16 cellular contexts compared by ENCODE assay signal in genomic region chr5:143212261-143212660, GRCh38.
DNase-seq lines count a peak whose midpoint lies in the region; ATAC-seq and TF ChIP-seq lines count a peak whose summit lies in the region.
"Had no signal": no experiment of that assay in that cellular context is flagged by ENCODE, and none has a peak within 500 bp of the region (broad histone marks: within the 10 kb centered on the region; RNA-seq: fewer than 3 reads in every experiment).

No MANE protein-coding gene starts in this region.

- no peak overlapping the region for H3K9ac ChIP-seq in BLaER1

- H4K20me1 ChIP-seq in BLaER1 = no peaks in the 10 kb centered on the region

- no peaks in the 10 kb centered on the region for H3K9me3 Mint-ChIP-seq in dendritic cell treated with granulocyte-macrophage colony-stimulating factor and Interleukin-4, amounts not matched to agents 40 ng/mL and 50 ng/mL, for 4 days
- H3K9me3 Mint-ChIP-seq in HFFc6 = no peaks in the 10 kb centered on the region
- H3K9me3 Mint-ChIP-seq: H9 had no signal

- H3K27me3 Mint-ChIP-seq in dendritic cell treated with granulocyte-macrophage colony-stimulating factor and Interleukin-4, amounts not matched to agents 40 ng/mL and 50 ng/mL, for 4 days = no peaks in the 10 kb centered on the region
- peaks cover 4% of the 10 kb centered on the region; the same call in 1 of the 2 replicates for H3K27me3 Mint-ChIP-seq in HFFc6 (ENCODE audit: insufficient read depth)
- H3K27me3 Mint-ChIP-seq: CD4-positive, CD25-positive, alpha-beta regulatory T cell had no signal

- ATAC-seq in HG03135 (IDR thresholded peaks at IDR 0.05; ENCODE audit: unreplicated experiment) (no peak), GM18519 (IDR thresholded peaks at IDR 0.05; ENCODE audit: low FRiP score, unreplicated experiment) (no peak)
- ATAC-seq: Panc1 had no signal

- H3K36me3 Mint-ChIP-seq in dendritic cell treated with granulocyte-macrophage colony-stimulating factor and Interleukin-4, amounts not matched to agents 40 ng/mL and 50 ng/mL, for 4 days (ENCODE audit: low read depth) = peaks cover 78% of the 10 kb centered on the region
- H3K36me3 Mint-ChIP-seq in HFFc6 (ENCODE audit: low read depth) = peaks cover 4% of the 10 kb centered on the region

- no peaks in the 10 kb centered on the region for H3K27me3 ChIP-seq in BLaER1

- intact Hi-C loops in dendritic cell treated with granulocyte-macrophage colony-stimulating factor and Interleukin-4, amounts not matched to agents 40 ng/mL and 50 ng/mL, for 4 days (cut with micrococcal nuclease) = no loop called here

- TF ChIP-seq CTCF in GM12865 (IDR thresholded peaks at IDR 0.05; ENCODE audit: insufficient read depth, low read depth, low read length, missing control alignments) = no peak
- no peak for TF ChIP-seq CTCF in HFFc6 (IDR thresholded peaks at IDR 0.05)

- H3K4me1 ChIP-seq in BLaER1 = peaks cover 30% of the 10 kb centered on the region

- peak overlapping the region; percentile 65 for H3K27ac Mint-ChIP-seq in dendritic cell treated with granulocyte-macrophage colony-stimulating factor and Interleukin-4, amounts not matched to agents 40 ng/mL and 50 ng/mL, for 4 days
- H3K27ac Mint-ChIP-seq in HFFc6 = no peak overlapping the region

- H3K4me2 ChIP-seq in BLaER1 = peak overlapping the region; percentile 81; the same call in 1 of the 2 replicates

- H3K27ac ChIP-seq in BLaER1 = no peak overlapping the region

- H3K4me1 Mint-ChIP-seq in dendritic cell treated with granulocyte-macrophage colony-stimulating factor and Interleukin-4, amounts not matched to agents 40 ng/mL and 50 ng/mL, for 4 days (ENCODE audit: low read depth) = peaks cover 72% of the 10 kb centered on the region
- H3K4me1 Mint-ChIP-seq in HFFc6 (ENCODE audit: low read depth) = peaks cover 40% of the 10 kb centered on the region

- no peak overlapping the region for H3K4me3 Mint-ChIP-seq in dendritic cell treated with granulocyte-macrophage colony-stimulating factor and Interleukin-4, amounts not matched to agents 40 ng/mL and 50 ng/mL, for 4 days
- H3K4me3 Mint-ChIP-seq in HFFc6 = no peak overlapping the region
- H3K4me3 Mint-ChIP-seq: CD4-positive, CD25-positive, alpha-beta regulatory T cell; H9 had no signal

- peaks cover 8% of the 10 kb centered on the region; the same call in 1 of the 2 replicates for H3K36me3 ChIP-seq in BLaER1

- H3K4me3 ChIP-seq in BLaER1 (no peak overlapping the region), GM12865 (ENCODE audit: low read depth, low read length) (peak overlapping the region; percentile 25; the same call in 1 of the 2 replicates)

- no peak for DNase-seq in GM12865 (ENCODE audit: low read depth)
- DNase-seq in lung microvascular endothelial cell (ENCODE audit: low read depth in 2 of 2) = peak; percentile 53 to 56
- no peak for DNase-seq in HFFc6
- DNase-seq: Caco-2; CD4-positive, CD25-positive, alpha-beta regulatory T cell; H9; KBM-7; NCI-H1048; NCI-H146; NCI-H2081; NCI-H510A treated with DMSO at 0.1 percent for 48 hours had no signal

- H3K9me3 ChIP-seq in BLaER1 = no peaks in the 10 kb centered on the region
- H3K9me3 ChIP-seq: Caco-2 had no signal

Comparison
In these comparisons a context has a peak if more than half of its experiments do, and no peak if none do; other contexts are left out.
1. DNase-seq: peak in lung microvascular endothelial cell (2 of 2); none in GM12865 (single experiment) and HFFc6 (single experiment).